10 cellular contexts compared by ENCODE assay signal in the genomic region with DNA sequence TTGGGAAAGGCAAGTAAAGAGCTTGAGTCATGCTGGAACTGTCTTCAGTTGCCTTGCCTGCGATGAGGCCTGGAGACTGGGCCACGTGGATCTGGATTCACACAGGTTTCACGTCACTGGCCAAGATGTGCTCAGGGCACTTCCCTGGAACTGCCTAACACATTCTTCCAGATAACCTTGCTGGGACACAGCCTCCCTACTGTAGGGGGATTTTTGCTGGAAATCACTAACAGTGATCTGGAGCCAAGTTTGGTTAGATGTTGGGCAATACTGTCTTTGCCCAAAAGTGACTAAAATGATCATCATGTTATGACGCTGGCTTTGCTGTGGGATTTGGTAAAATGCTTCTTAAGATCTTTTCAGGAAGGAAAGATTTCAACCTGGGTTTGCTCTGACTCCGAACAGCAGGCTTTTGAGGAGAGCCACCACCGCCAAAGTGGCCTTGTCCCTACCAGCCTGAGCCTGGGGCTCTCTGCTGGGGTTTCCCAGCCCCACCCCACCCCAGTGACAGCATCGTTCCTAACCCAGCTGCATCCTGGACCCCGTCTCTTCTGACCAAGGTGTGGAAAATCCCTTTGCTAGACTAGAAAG. TPM values are rescaled to one million over a fixed set of nuclear protein-coding genes. Genes with fewer than 3 reads are reported as not detected.
DNase-seq lines count a peak whose midpoint lies in the region; ATAC-seq and TF ChIP-seq lines count a peak whose summit lies in the region.
"Had no signal": no experiment of that assay in that cellular context is flagged by ENCODE, and none has a peak within 500 bp of the region (broad histone marks: within the 10 kb centered on the region; RNA-seq: fewer than 3 reads in every experiment).

No MANE protein-coding gene starts in this region.

- 77 to 85% methylated on average over 8 of the region's 8 CpGs for WGBS in sigmoid colon, 2 donors

- H3K9me3 ChIP-seq in RWPE2 (ENCODE audit: severe bottlenecking), result no peaks in the 10 kb centered on the region
- no peaks in the 10 kb centered on the region for H3K9me3 ChIP-seq in sigmoid colon

- TF ChIP-seq CTCF in RWPE2 (IDR thresholded peaks at IDR 0.05; ENCODE audit: poor library complexity, severe bottlenecking), result no peak
- TF ChIP-seq CTCF in fibroblast of pulmonary artery (IDR thresholded peaks at IDR 0.05; ENCODE audit: low read length, missing control alignments), result no peak
- TF ChIP-seq CTCF in sigmoid colon (IDR thresholded peaks at IDR 0.05), result no peak

- H3K36me3 ChIP-seq in RWPE2 (ENCODE audit: low read depth) (no peaks in the 10 kb centered on the region), sigmoid colon (no peaks in the 10 kb centered on the region)

- H3K4me1 ChIP-seq in RWPE2 (ENCODE audit: insufficient read depth, poor library complexity, severe bottlenecking) (peaks cover 35% of the 10 kb centered on the region), sigmoid colon (peaks cover 0 to 23% (median 4%) of the 10 kb centered on the region in 4 donors)

- ATAC-seq in RWPE2 (ENCODE audit: low read depth), result peak; percentile 76
- no peak for ATAC-seq in GM21381 (IDR thresholded peaks at IDR 0.05; ENCODE audit: unreplicated experiment)
- ATAC-seq: left lobe of liver had no signal

- no peak for TF ChIP-seq POLR2A in sigmoid colon (IDR thresholded peaks at IDR 0.05)

- intact Hi-C loops in sigmoid colon (cut with DNase I), result no loop called here

- H3K4me3 ChIP-seq in RWPE2 (ENCODE audit: severe bottlenecking), result no peak overlapping the region
- no peak overlapping the region for H3K4me3 ChIP-seq in fibroblast of pulmonary artery (replicated peaks; ENCODE audit: low read depth, low read length)
- H3K4me3 ChIP-seq in sigmoid colon, result no peak overlapping the region

- peak; percentile 91 for DNase-seq in EL
- DNase-seq in RWPE2 (ENCODE audit: low spot score), result peak; percentile 88
- peak; percentile 100 for DNase-seq in fibroblast of pulmonary artery (ENCODE audit: low read depth)
- peak; percentile 87 for DNase-seq in sigmoid colon
- DNase-seq in activated gamma-delta T cell (lab: John Stamatoyannopoulos, UW), result no peak
- DNase-seq in ureter (ENCODE audit: low spot score), result no peak
- DNase-seq in cerebellum (ENCODE audit: low spot score), result no peak
- DNase-seq: NCI-H524 treated with DMSO at 0.1 percent for 48 hours had no signal

- no peaks in the 10 kb centered on the region for H3K27me3 ChIP-seq in RWPE2 (ENCODE audit: insufficient read depth, poor library complexity, severe bottlenecking)
- no peaks in the 10 kb centered on the region for H3K27me3 ChIP-seq in sigmoid colon

- H3K27ac ChIP-seq in RWPE2 (ENCODE audit: poor library complexity, severe bottlenecking), result peak overlapping the region; percentile 79
- H3K27ac ChIP-seq in sigmoid colon, result peak overlapping the region in 3 of 4 donors; percentile 31 to 69 (median 53)

- TF ChIP-seq EP300 in sigmoid colon (IDR thresholded peaks at IDR 0.05), result no peak

RNA-seq across cellular contexts. Expression of a gene that starts 14.7 kb away (rescaled TPM):
- total RNA-seq in sigmoid colon, result 10 to 100 TPM; 14.8 to 31.4 (median 26.2) TPM
- 10 to 100 TPM in 1 of 3 donors, 1 to 10 TPM in 2; 1.4 to 34.6 (median 4.8) TPM for polyA plus RNA-seq in sigmoid colon
- 108 TPM for total RNA-seq in ureter
- total RNA-seq in cerebellum, result 0.73 TPM

RNA-seq across cellular contexts. Expression of a gene that starts 29.1 kb away (rescaled TPM):
- total RNA-seq in sigmoid colon (10 to 100 TPM; 11.1 to 19.1 (median 13.4) TPM), ureter (53.7 TPM), cerebellum (17.7 TPM)
- 100 to 1,000 TPM in 1 of 3 donors, 10 to 100 TPM in 2; 51.1 to 132 (median 60.3) TPM for polyA plus RNA-seq in sigmoid colon

RNA-seq across cellular contexts. Expression of a gene that starts 36.0 kb away (rescaled TPM):
- 10 to 100 TPM; 14.3 to 26.3 (median 14.4) TPM for total RNA-seq in sigmoid colon
- 10 to 100 TPM in 2 of 3 donors, 1 to 10 TPM in 1; 7.2 to 55.9 (median 10.6) TPM for polyA plus RNA-seq in sigmoid colon
- total RNA-seq in ureter, result 119 TPM
- total RNA-seq in cerebellum, result 12.5 TPM

RNA-seq across cellular contexts. Expression of a gene that starts 58.9 kb away (rescaled TPM):
- total RNA-seq in sigmoid colon (100 to 1,000 TPM; 134 to 277 (median 186) TPM), ureter (393 TPM), cerebellum (44.1 TPM)
- 100 to 1,000 TPM in 2 of 3 donors, 10 to 100 TPM in 1; 92.5 to 415 (median 138) TPM for polyA plus RNA-seq in sigmoid colon

Comparison
In these comparisons a context has a peak if more than half of its experiments do, and no peak if none do; other contexts are left out.
1. DNase-seq: peak in EL (single experiment), RWPE2 (single experiment), fibroblast of pulmonary artery (single experiment) and sigmoid colon (single experiment); none in activated gamma-delta T cell (single experiment), ureter (single experiment) and cerebellum (single experiment).